In the genomic region with DNA sequence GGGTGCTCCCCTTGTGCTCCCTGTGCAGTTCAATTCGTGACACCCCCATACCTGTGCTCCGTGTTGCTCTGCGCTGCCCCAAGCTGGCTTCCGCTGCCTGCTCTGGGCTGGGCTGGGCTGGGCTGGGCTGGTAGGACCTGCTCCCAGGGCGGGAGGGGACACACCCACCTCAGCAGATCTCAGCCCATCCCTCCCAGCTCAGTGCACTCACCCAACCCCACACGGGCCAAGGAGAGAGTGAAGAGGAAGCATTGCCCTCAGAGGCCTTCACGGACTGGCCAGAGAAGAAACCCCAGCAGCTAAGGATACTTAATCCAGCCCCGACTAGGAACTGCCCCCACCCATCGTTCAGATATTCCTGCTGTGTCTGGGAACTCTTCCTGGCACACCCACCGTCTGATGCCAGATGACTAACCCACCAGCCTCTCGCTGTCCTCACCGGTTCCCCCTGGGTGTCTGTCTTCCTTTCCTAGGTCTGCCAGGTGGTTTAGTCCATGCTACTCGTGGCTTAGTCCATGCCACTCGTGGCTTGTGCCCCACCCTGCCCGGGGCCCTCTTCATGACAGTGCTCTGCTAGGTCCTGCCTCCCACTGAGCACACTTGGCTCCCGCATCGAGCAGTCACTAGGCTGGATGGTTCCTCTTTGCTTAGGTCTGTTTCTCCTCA, we compare ENCODE assay signal across 1 cellular context.
TF ChIP-seq lines count a peak whose summit lies in the region.

A gene (minus strand): TSS at position 104 of the 666 bp plus-strand sequence. CDS start 14,711 bp downstream, outside the sequence.

TF ChIP-seq in GM23338, 12 proteins besides CTCF, POLR2A, EP300 and RAD21 (continued from another document):
- TF ChIP-seq, protein P1, sequence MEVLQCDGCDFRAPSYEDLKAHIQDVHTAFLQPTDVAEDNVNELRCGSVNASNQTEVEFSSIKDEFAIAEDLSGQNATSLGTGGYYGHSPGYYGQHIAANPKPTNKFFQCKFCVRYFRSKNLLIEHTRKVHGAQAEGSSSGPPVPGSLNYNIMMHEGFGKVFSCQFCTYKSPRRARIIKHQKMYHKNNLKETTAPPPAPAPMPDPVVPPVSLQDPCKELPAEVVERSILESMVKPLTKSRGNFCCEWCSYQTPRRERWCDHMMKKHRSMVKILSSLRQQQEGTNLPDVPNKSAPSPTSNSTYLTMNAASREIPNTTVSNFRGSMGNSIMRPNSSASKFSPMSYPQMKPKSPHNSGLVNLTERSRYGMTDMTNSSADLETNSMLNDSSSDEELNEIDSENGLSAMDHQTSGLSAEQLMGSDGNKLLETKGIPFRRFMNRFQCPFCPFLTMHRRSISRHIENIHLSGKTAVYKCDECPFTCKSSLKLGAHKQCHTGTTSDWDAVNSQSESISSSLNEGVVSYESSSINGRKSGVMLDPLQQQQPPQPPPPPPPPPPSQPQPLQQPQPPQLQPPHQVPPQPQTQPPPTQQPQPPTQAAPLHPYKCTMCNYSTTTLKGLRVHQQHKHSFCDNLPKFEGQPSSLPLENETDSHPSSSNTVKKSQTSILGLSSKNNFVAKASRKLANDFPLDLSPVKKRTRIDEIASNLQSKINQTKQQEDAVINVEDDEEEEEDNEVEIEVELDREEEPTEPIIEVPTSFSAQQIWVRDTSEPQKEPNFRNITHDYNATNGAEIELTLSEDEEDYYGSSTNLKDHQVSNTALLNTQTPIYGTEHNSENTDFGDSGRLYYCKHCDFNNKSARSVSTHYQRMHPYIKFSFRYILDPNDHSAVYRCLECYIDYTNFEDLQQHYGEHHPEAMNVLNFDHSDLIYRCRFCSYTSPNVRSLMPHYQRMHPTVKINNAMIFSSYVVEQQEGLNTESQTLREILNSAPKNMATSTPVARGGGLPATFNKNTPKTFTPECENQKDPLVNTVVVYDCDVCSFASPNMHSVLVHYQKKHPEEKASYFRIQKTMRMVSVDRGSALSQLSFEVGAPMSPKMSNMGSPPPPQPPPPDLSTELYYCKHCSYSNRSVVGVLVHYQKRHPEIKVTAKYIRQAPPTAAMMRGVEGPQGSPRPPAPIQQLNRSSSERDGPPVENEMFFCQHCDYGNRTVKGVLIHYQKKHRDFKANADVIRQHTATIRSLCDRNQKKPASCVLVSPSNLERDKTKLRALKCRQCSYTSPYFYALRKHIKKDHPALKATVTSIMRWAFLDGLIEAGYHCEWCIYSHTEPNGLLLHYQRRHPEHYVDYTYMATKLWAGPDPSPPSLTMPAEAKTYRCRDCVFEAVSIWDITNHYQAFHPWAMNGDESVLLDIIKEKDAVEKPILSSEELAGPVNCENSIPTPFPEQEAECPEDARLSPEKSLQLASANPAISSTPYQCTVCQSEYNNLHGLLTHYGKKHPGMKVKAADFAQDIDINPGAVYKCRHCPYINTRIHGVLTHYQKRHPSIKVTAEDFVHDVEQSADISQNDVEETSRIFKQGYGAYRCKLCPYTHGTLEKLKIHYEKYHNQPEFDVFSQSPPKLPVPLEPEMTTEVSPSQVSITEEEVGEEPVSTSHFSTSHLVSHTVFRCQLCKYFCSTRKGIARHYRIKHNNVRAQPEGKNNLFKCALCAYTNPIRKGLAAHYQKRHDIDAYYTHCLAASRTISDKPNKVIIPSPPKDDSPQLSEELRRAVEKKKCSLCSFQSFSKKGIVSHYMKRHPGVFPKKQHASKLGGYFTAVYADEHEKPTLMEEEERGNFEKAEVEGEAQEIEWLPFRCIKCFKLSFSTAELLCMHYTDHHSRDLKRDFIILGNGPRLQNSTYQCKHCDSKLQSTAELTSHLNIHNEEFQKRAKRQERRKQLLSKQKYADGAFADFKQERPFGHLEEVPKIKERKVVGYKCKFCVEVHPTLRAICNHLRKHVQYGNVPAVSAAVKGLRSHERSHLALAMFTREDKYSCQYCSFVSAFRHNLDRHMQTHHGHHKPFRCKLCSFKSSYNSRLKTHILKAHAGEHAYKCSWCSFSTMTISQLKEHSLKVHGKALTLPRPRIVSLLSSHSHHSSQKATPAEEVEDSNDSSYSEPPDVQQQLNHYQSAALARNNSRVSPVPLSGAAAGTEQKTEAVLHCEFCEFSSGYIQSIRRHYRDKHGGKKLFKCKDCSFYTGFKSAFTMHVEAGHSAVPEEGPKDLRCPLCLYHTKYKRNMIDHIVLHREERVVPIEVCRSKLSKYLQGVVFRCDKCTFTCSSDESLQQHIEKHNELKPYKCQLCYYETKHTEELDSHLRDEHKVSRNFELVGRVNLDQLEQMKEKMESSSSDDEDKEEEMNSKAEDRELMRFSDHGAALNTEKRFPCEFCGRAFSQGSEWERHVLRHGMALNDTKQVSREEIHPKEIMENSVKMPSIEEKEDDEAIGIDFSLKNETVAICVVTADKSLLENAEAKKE (CRISPR knock-in tag; IDR thresholded peaks at IDR 0.05): no peak
- TF ChIP-seq ZNF114 (CRISPR knock-in tag; IDR thresholded peaks at IDR 0.05) (no peak), JUNB (IDR thresholded peaks at IDR 0.05; ENCODE audit: unreplicated experiment) (no peak)
